Comparison of ENCODE assay signal across 20 cellular contexts in genomic region chr2:128259585-128259984, GRCh38. TPM values are rescaled to one million over a fixed set of nuclear protein-coding genes. Genes with fewer than 3 reads are reported as not detected.
DNase-seq lines count a peak whose midpoint lies in the region; ATAC-seq and TF ChIP-seq lines count a peak whose summit lies in the region.
"Had no signal": no experiment of that assay in that cellular context is flagged by ENCODE, and none has a peak within 500 bp of the region (broad histone marks: within the 10 kb centered on the region; RNA-seq: fewer than 3 reads in every experiment).

No MANE protein-coding gene starts in this region.

- no peaks in the 10 kb centered on the region for H3K36me3 ChIP-seq in upper lobe of right lung
- H3K36me3 ChIP-seq: BE2C had no signal

- DNase-seq in ELF-1 (ENCODE audit: low read depth, low spot score) (peak; percentile 68), ecto neural progenitor cell (ENCODE audit: low spot score) (peak; percentile 27), iPS-NIHi7 (ENCODE audit: extremely low spot score) (peak; percentile 8), upper lobe of right lung (peak; percentile 9), NCI-H1694 treated with DMSO at 0.1 percent for 48 hours (lab: John Stamatoyannopoulos, UW) (no peak), epidermal melanocyte (ENCODE audit: insufficient read length, low spot score) (no peak)
- DNase-seq: 8988T; ACHN; AML-193; BE2C; CD8-positive, alpha-beta memory T cell; DMS 273 treated with DMSO at 0.1 percent for 48 hours; DMS53; DMS79 treated with DMSO at 0.1 percent for 48 hours; GOT3; H9 had no signal

- H3K4me3 ChIP-seq in upper lobe of right lung, result no peak overlapping the region
- H3K4me3 ChIP-seq: A549; BLaER1 treated with 17β-estradiol and CSF1 and Interleukin-3, amounts not matched to agents 10 nM and 100 nM had no signal

- intact Hi-C loops in upper lobe of right lung (cut with DNase I), result no loop called here

- no peaks in the 10 kb centered on the region for H3K27me3 ChIP-seq in upper lobe of right lung
- H3K27me3 ChIP-seq: BE2C; BLaER1 treated with 17β-estradiol and CSF1 and Interleukin-3, amounts not matched to agents 10 nM and 100 nM had no signal

- no peaks in the 10 kb centered on the region for H3K4me1 ChIP-seq in upper lobe of right lung
- H3K4me1 ChIP-seq: A549, BE2C had no signal

- no peak overlapping the region for H3K27ac ChIP-seq in upper lobe of right lung
- H3K27ac ChIP-seq: A549; BLaER1 treated with 17β-estradiol and CSF1 and Interleukin-3, amounts not matched to agents 10 nM and 100 nM had no signal

- no peaks in the 10 kb centered on the region for H3K9me3 ChIP-seq in upper lobe of right lung
- H3K9me3 ChIP-seq: A549, BE2C had no signal

- no peak for TF ChIP-seq CTCF in upper lobe of right lung (IDR thresholded peaks at IDR 0.05)

- ATAC-seq in upper lobe of right lung, result no peak
- ATAC-seq in SK-N-SH treated with all-trans-retinoic acid at 6 μM for 48 hours, result no peak
- ATAC-seq: A549, HCT116 had no signal

TF ChIP-seq in SK-N-SH treated with all-trans-retinoic acid at 6 μM for 48 hours, 23 proteins besides CTCF, POLR2A, EP300 and RAD21:
- TF ChIP-seq GLIS3 (CRISPR knock-in tag; IDR thresholded peaks at IDR 0.05) (no peak), ZNF565 (CRISPR knock-in tag; conservative IDR thresholded peaks at IDR 0.05; ENCODE audit: low read depth) (no peak), TOX (CRISPR knock-in tag; IDR thresholded peaks at IDR 0.05; ENCODE audit: borderline replicate concordance) (no peak), CSRNP3 (CRISPR knock-in tag; IDR thresholded peaks at IDR 0.05) (no peak), ARNTL (CRISPR knock-in tag; IDR thresholded peaks at IDR 0.05; ENCODE audit: borderline replicate concordance, low read depth) (no peak), ISL1 (CRISPR knock-in tag; IDR thresholded peaks at IDR 0.05) (no peak), SNAI2 (CRISPR knock-in tag; IDR thresholded peaks at IDR 0.05) (no peak), TSHZ2 (CRISPR knock-in tag; IDR thresholded peaks at IDR 0.05) (no peak), ESRRG (CRISPR knock-in tag; IDR thresholded peaks at IDR 0.05) (no peak), CREB5 (CRISPR knock-in tag; IDR thresholded peaks at IDR 0.05; ENCODE audit: low read depth) (no peak), POU6F1 (CRISPR knock-in tag; IDR thresholded peaks at IDR 0.05; ENCODE audit: borderline replicate concordance, low read depth) (no peak), ZC3H10 (CRISPR knock-in tag; IDR thresholded peaks at IDR 0.05) (no peak), ZFP3 (CRISPR knock-in tag; IDR thresholded peaks at IDR 0.05) (no peak), TCF4 (CRISPR knock-in tag; IDR thresholded peaks at IDR 0.05; ENCODE audit: borderline replicate concordance) (no peak), OSR1 (CRISPR knock-in tag; IDR thresholded peaks at IDR 0.05) (no peak), ZNF8 (CRISPR knock-in tag; IDR thresholded peaks at IDR 0.05) (no peak), PPARA (CRISPR knock-in tag; IDR thresholded peaks at IDR 0.05; ENCODE audit: borderline replicate concordance) (no peak), ZNF70 (CRISPR knock-in tag; IDR thresholded peaks at IDR 0.05) (no peak)

RNA-seq across cellular contexts. Expression of gene HS6ST1, which starts 59.1 kb away (rescaled TPM):
- total RNA-seq in upper lobe of right lung, result 33.2 TPM

Comparison
In these comparisons a context has a peak if more than half of its experiments do, and no peak if none do; other contexts are left out.
1. DNase-seq: peak in ELF-1 (single experiment), ecto neural progenitor cell (single experiment), iPS-NIHi7 (single experiment) and upper lobe of right lung (single experiment); none in NCI-H1694 treated with DMSO at 0.1 percent for 48 hours (single experiment) and epidermal melanocyte (single experiment).